Comparison of ENCODE assay signal across 2 cellular contexts in genomic region chr15:75714195-75714594, GRCh38.
A peak's percentile ranks its signal among the peaks of the same experiment; 100 is the strongest.
TF ChIP-seq lines count a peak whose summit lies in the region.

No MANE protein-coding gene starts in this region.

TF ChIP-seq in HCT116, 20 proteins besides CTCF, POLR2A, EP300 and RAD21:
- no peak for TF ChIP-seq POLR2AphosphoS5 (IDR thresholded peaks at IDR 0.05; ENCODE audit: low read depth, low read length)
- no peak for TF ChIP-seq ZBTB33 (IDR thresholded peaks at IDR 0.05; ENCODE audit: extremely low read depth, insufficient replicate concordance, low read length)

TF ChIP-seq in K562, 482 proteins besides CTCF, POLR2A, EP300 and RAD21:
- peak; percentile 95 for TF ChIP-seq ZKSCAN8 (CRISPR knock-in tag; IDR thresholded peaks at IDR 0.05)
- TF ChIP-seq SMARCE1 (IDR thresholded peaks at IDR 0.05): no peak
